ENCODE assay signal across 20 cellular contexts in genomic region chrX:153640045-153640686, GRCh38. TPM values are rescaled to one million over a fixed set of nuclear protein-coding genes. Genes with fewer than 3 reads are reported as not detected.
DNase-seq lines count a peak whose midpoint lies in the region; ATAC-seq and TF ChIP-seq lines count a peak whose summit lies in the region.
"Had no signal": no experiment of that assay in that cellular context is flagged by ENCODE, and none has a peak within 500 bp of the region (broad histone marks: within the 10 kb centered on the region; RNA-seq: fewer than 3 reads in every experiment).

No MANE protein-coding gene starts in this region.

- H3K4me3 Mint-ChIP-seq in activated CD4-positive, alpha-beta memory T cell treated with anti-CD3 and anti-CD28 coated beads, Interleukin-2, amount 10 ng/mL, durations not matched to agents 7 days and 5 days, result no peak overlapping the region
- H3K4me3 Mint-ChIP-seq: H9, HFFc6 had no signal

- no peaks in the 10 kb centered on the region for H3K9me3 Mint-ChIP-seq in activated CD4-positive, alpha-beta memory T cell treated with anti-CD3 and anti-CD28 coated beads, Interleukin-2, amount 10 ng/mL, durations not matched to agents 7 days and 5 days
- H3K9me3 Mint-ChIP-seq: HFFc6, IgD-negative memory B cell had no signal

- H3K14ac ChIP-seq in trophoblast cell (ENCODE audit: low read length), result no peak overlapping the region

- no peaks in the 10 kb centered on the region for H3K9me2 ChIP-seq in SK-N-SH
- H3K9me2 ChIP-seq in hepatocyte (replicated peaks; ENCODE audit: insufficient read depth), result no peaks in the 10 kb centered on the region

- no peaks in the 10 kb centered on the region for H3F3A ChIP-seq in SK-N-SH (replicated peaks; ENCODE audit: insufficient read depth)

- H2AFZ ChIP-seq in SK-N-SH (ENCODE audit: low read depth), result no peak overlapping the region
- no peak overlapping the region for H2AFZ ChIP-seq in hepatocyte
- no peak overlapping the region for H2AFZ ChIP-seq in trophoblast cell (ENCODE audit: insufficient read depth, low read length, poor library complexity)

- H3K27me3 ChIP-seq in SK-N-SH (ENCODE audit: insufficient read depth), result peaks cover 58% of the 10 kb centered on the region
- peaks cover 4% of the 10 kb centered on the region for H3K27me3 ChIP-seq in hepatocyte
- peaks cover 0 to 58% (median 41%) of the 10 kb centered on the region in 7 donors for H3K27me3 ChIP-seq in spleen (replicated peaks in 1 of 7)
- H3K27me3 ChIP-seq in trophoblast cell (ENCODE audit: insufficient read depth, low read length), result peaks cover 36% of the 10 kb centered on the region
- H3K27me3 ChIP-seq: SJCRH30 had no signal

- no peak for TF ChIP-seq EP300 in SK-N-SH (IDR thresholded peaks at IDR 0.05; ENCODE audit: borderline replicate concordance in 1 of 2, low read depth in 1 of 2, low read length in 1 of 2)

- H2BK5ac ChIP-seq in trophoblast cell (ENCODE audit: low read depth, low read length, poor library complexity), result no peak overlapping the region

- no peak overlapping the region for H3K23ac ChIP-seq in trophoblast cell (ENCODE audit: low read length)

- no peaks in the 10 kb centered on the region for H3K79me1 ChIP-seq in trophoblast cell (ENCODE audit: low read length)

- H3K79me2 ChIP-seq in SK-N-SH (ENCODE audit: insufficient read depth), result no peaks in the 10 kb centered on the region
- no peaks in the 10 kb centered on the region for H3K79me2 ChIP-seq in hepatocyte
- H3K79me2 ChIP-seq in trophoblast cell (ENCODE audit: control insufficient read depth, insufficient read depth, low read length, poor library complexity), result no peaks in the 10 kb centered on the region

- no peak overlapping the region for H2BK12ac ChIP-seq in trophoblast cell (ENCODE audit: low read length)

- H3K4me1 Mint-ChIP-seq in activated CD4-positive, alpha-beta memory T cell treated with anti-CD3 and anti-CD28 coated beads, Interleukin-2, amount 10 ng/mL, durations not matched to agents 7 days and 5 days, result peaks cover 9% of the 10 kb centered on the region

- no peak overlapping the region for H4K91ac ChIP-seq in trophoblast cell (ENCODE audit: low read depth, low read length)

- H3K4ac ChIP-seq in trophoblast cell (ENCODE audit: low read depth, low read length), result no peak overlapping the region

- H3K4me1 ChIP-seq in SK-N-SH (ENCODE audit: control insufficient read depth in 1 of 2, insufficient read depth in 2 of 2, low read depth in 1 of 2, low read length in 1 of 2) (peaks cover 0 to 22% of the 10 kb centered on the region in 2 experiments; a peak in 1 of 4 replicates), hepatocyte (ENCODE audit: insufficient read depth) (no peaks in the 10 kb centered on the region), spleen (peaks cover 4 to 34% (median 23%) of the 10 kb centered on the region in 6 donors), trophoblast cell (ENCODE audit: control insufficient read depth in 1 of 2, insufficient read depth in 2 of 2, low read length in 2 of 2) (peaks cover 2 to 3% of the 10 kb centered on the region in 2 experiments)
- H3K4me1 ChIP-seq: SJCRH30 had no signal

- peaks cover 26% of the 10 kb centered on the region for H3K27me3 Mint-ChIP-seq in activated CD4-positive, alpha-beta memory T cell treated with anti-CD3 and anti-CD28 coated beads, Interleukin-2, amount 10 ng/mL, durations not matched to agents 7 days and 5 days

- H3K36me3 ChIP-seq in SK-N-SH (replicated peaks in 1 of 2; ENCODE audit: control insufficient read depth in 1 of 2, insufficient read depth in 2 of 2, low read length in 1 of 2), result no peaks in the 10 kb centered on the region
- no peaks in the 10 kb centered on the region for H3K36me3 ChIP-seq in hepatocyte (replicated peaks; ENCODE audit: insufficient read depth, low read depth)
- H3K36me3 ChIP-seq in spleen, result no peaks in the 10 kb centered on the region
- no peaks in the 10 kb centered on the region for H3K36me3 ChIP-seq in trophoblast cell (ENCODE audit: control insufficient read depth in 1 of 2, insufficient read depth in 2 of 2, low read length in 2 of 2)
- H3K36me3 ChIP-seq: Peyer's patch, SJCRH30 had no signal

- H3K9ac ChIP-seq in SK-N-SH (no peak overlapping the region), trophoblast cell (ENCODE audit: low read length) (no peak overlapping the region)

- H4K8ac ChIP-seq in trophoblast cell (ENCODE audit: low read depth, low read length), result no peak overlapping the region

- H4K20me1 ChIP-seq in SK-N-SH (ENCODE audit: insufficient read depth) (no peaks in the 10 kb centered on the region), hepatocyte (ENCODE audit: insufficient read depth, poor library complexity, severe bottlenecking) (no peaks in the 10 kb centered on the region)

- H3K4me3 ChIP-seq in SK-N-SH (ENCODE audit: low read depth in 2 of 2, low read length in 1 of 2) (no peak overlapping the region), hepatocyte (no peak overlapping the region), spleen (no peak overlapping the region), trophoblast cell (ENCODE audit: low read depth, low read length) (no peak overlapping the region)
- H3K4me3 ChIP-seq: Peyer's patch, SJCRH30 had no signal

- no peak for TF ChIP-seq POLR2A in spleen (IDR thresholded peaks at IDR 0.05)

- H3K27ac Mint-ChIP-seq in activated CD4-positive, alpha-beta memory T cell treated with anti-CD3 and anti-CD28 coated beads, Interleukin-2, amount 10 ng/mL, durations not matched to agents 7 days and 5 days, result no peak overlapping the region
- H3K27ac Mint-ChIP-seq: CD14-positive monocyte, H9, HFFc6, IgD-negative memory B cell had no signal

- H3K9me3 ChIP-seq in SK-N-SH, result no peaks in the 10 kb centered on the region
- H3K9me3 ChIP-seq in hepatocyte (ENCODE audit: low read depth), result no peaks in the 10 kb centered on the region
- no peaks in the 10 kb centered on the region for H3K9me3 ChIP-seq in spleen
- H3K9me3 ChIP-seq in trophoblast cell (ENCODE audit: insufficient read depth, low read depth, low read length), result no peaks in the 10 kb centered on the region
- H3K9me3 ChIP-seq: Peyer's patch, SJCRH30 had no signal

- TF ChIP-seq RAD21 in SK-N-SH (IDR thresholded peaks at IDR 0.05; ENCODE audit: low read length), result no peak

- H3K4me2 ChIP-seq in SK-N-SH, result no peak overlapping the region
- no peak overlapping the region for H3K4me2 ChIP-seq in hepatocyte
- no peak overlapping the region for H3K4me2 ChIP-seq in trophoblast cell (ENCODE audit: low read length)

- H3K36me3 Mint-ChIP-seq in activated CD4-positive, alpha-beta memory T cell treated with anti-CD3 and anti-CD28 coated beads, Interleukin-2, amount 10 ng/mL, durations not matched to agents 7 days and 5 days (ENCODE audit: low read depth), result no peaks in the 10 kb centered on the region
- H3K36me3 Mint-ChIP-seq: IgD-negative memory B cell had no signal

- ATAC-seq in SK-N-SH treated with all-trans-retinoic acid at 6 μM for 48 hours, result no peak

- H3K18ac ChIP-seq in trophoblast cell (ENCODE audit: low read length), result no peak overlapping the region

- TF ChIP-seq CTCF in SK-N-SH (IDR thresholded peaks at IDR 0.05), result no peak
- TF ChIP-seq CTCF in GM10248 (IDR thresholded peaks at IDR 0.05; ENCODE audit: control extremely low read depth, extremely low read depth, low read depth, missing control alignments), result no peak
- TF ChIP-seq CTCF in hepatocyte (IDR thresholded peaks at IDR 0.05; ENCODE audit: poor library complexity), result no peak
- TF ChIP-seq CTCF in spleen (IDR thresholded peaks at IDR 0.05 in 8 of 11, conservative IDR thresholded peaks at IDR 0.05 in 3 of 11), result no peak

- POLR2A ChIA-PET in SK-N-SH (lab: Yijun Ruan, JAX) (no interaction called here), GM10248 (lab: Yijun Ruan, JAX) (no interaction called here)
- POLR2A ChIA-PET in activated CD4-positive, alpha-beta memory T cell treated with anti-CD3 and anti-CD28 coated beads, Interleukin-2, amount 10 ng/mL, durations not matched to agents 7 days and 5 days (lab: Charles Lee), result no interaction called here

- H2BK120ac ChIP-seq in trophoblast cell (ENCODE audit: insufficient read depth, low read length, poor library complexity), result no peak overlapping the region

- intact Hi-C loops in spleen (cut with DNase I; ENCODE audit: low total_unique reads), result no loop called here

- H3K27ac ChIP-seq in SK-N-SH (ENCODE audit: low read depth in 2 of 2, low read length in 1 of 2) (no peak overlapping the region), hepatocyte (no peak overlapping the region), spleen (no peak overlapping the region), trophoblast cell (ENCODE audit: low read depth, low read length) (no peak overlapping the region)
- H3K27ac ChIP-seq: Peyer's patch, SJCRH30 had no signal

- 48% methylated on average over 15 of the region's 23 CpGs for WGBS in SK-N-SH (ENCODE audit: low lambda C conversion rate)
- 85% methylated on average over 22 of the region's 23 CpGs for WGBS in hepatocyte (ENCODE audit: low lambda C conversion rate, missing lambda C conversion rate)
- WGBS in spleen, 5 donors, result 80 to 100% (median 85%) methylated on average over 5 to 23 of the region's 23 CpGs
- WGBS in trophoblast cell (ENCODE audit: extremely low coverage, insufficient coverage, insufficient read length), result no CpG with 5 or more reads among the region's 23 CpGs

- DNase-seq in SK-N-SH (peak; percentile 25), GM10248 (ENCODE audit: extremely low spot score) (peak; percentile 9), hepatocyte (ENCODE audit: low spot score) (peak; percentile 4), spleen (peak; percentile 57), trophoblast cell (no peak), pons (ENCODE audit: low spot score) (no peak)
- no peak for DNase-seq in activated CD4-positive, alpha-beta memory T cell treated with anti-CD3 and anti-CD28 coated beads, Interleukin-2, amount 10 ng/mL, durations not matched to agents 7 days and 5 days
- DNase-seq: 8988T, AML-193, DMS79, HFFc6, NCI-H1694, NCI-H2081 treated with DMSO at 0.1 percent for 48 hours, SJCRH30 had no signal

- no peak overlapping the region for H2AK5ac ChIP-seq in trophoblast cell (ENCODE audit: low read length)

- H4K12ac ChIP-seq in trophoblast cell (ENCODE audit: low read depth, low read length), result no peak overlapping the region

- CTCF ChIA-PET in SK-N-SH (lab: Yijun Ruan, JAX), result interaction anchor here (0.6 to 1.9 kb wide), 9 partner anchors 14 to 699 kb away, joined by 3 to 11 read pairs (median 4); no protein-coding TSS in a partner anchor
- CTCF ChIA-PET in GM10248 (lab: Yijun Ruan, JAX), result interaction anchor here (0.9 to 1.5 kb wide), 4 partner anchors 12 to 699 kb away, joined by 3 to 4 read pairs (median 3); no protein-coding TSS in a partner anchor
- CTCF ChIA-PET in activated CD4-positive, alpha-beta memory T cell treated with anti-CD3 and anti-CD28 coated beads, Interleukin-2, amount 10 ng/mL, durations not matched to agents 7 days and 5 days (lab: Charles Lee), result interaction anchor here (1.2 kb wide), 1 partner anchor 8 kb away, joined by 3 read pairs; no protein-coding TSS in a partner anchor

RNA-seq across cellular contexts. Expression of gene DUSP9, which starts 6.8 kb away (rescaled TPM):
- polyA plus RNA-seq in SK-N-SH (2012; rRNA removed) (0.05 and 0.08 TPM in 2 replicates), hepatocyte (48.2 and 75.5 TPM in 2 replicates), spleen (under 1 TPM in 1 of 3 donors, not detected in 2; 0.09 TPM)
- 0.04 and 0.07 TPM in 2 replicates for polyA plus RNA-seq in SK-N-SH (2012; cell fraction: cytosol; rRNA removed)
- 0.06 TPM in 1 of 2 replicates, not detected in the other for polyA plus RNA-seq in SK-N-SH (2012; cell fraction: nucleus; rRNA removed)
- total RNA-seq in hepatocyte (86.2 and 87.3 TPM in 2 replicates), spleen (under 1 TPM in 1 of 7 donors, not detected in 6; 0.17 TPM)
- total RNA-seq in activated CD4-positive, alpha-beta memory T cell treated with anti-CD3 and anti-CD28 coated beads, Interleukin-2, amount 10 ng/mL, durations not matched to agents 7 days and 5 days, result not detected
- polyA plus RNA-seq in trophoblast cell (2013), result 11.0 and 12.9 TPM in 2 replicates
- total RNA-seq: HFFc6, Peyer's patch had no signal
- polyA plus RNA-seq: CD14-positive monocyte, IgD-negative memory B cell had no signal

RNA-seq across cellular contexts. Expression of gene PNCK, which starts 33.4 kb away (rescaled TPM):
- polyA plus RNA-seq in SK-N-SH (2012; rRNA removed) (1.2 and 2.5 TPM in 2 replicates), hepatocyte (0.28 and 1.9 TPM in 2 replicates), spleen (under 1 TPM; 0.18 to 0.35 (median 0.22) TPM)
- 0.44 and 0.64 TPM in 2 replicates for polyA plus RNA-seq in SK-N-SH (2012; cell fraction: cytosol; rRNA removed)
- polyA plus RNA-seq in SK-N-SH (2012; cell fraction: nucleus; rRNA removed), result 12.7 and 15.1 TPM in 2 replicates
- total RNA-seq in hepatocyte (2.2 and 2.8 TPM in 2 replicates), spleen (1 to 10 TPM in 2 of 7 donors, under 1 TPM in 1, not detected in 4; 0.73 to 1.2 (median 1.0) TPM)
- under 1 TPM; 0.60 to 0.96 TPM for total RNA-seq in activated CD4-positive, alpha-beta memory T cell treated with anti-CD3 and anti-CD28 coated beads, Interleukin-2, amount 10 ng/mL, durations not matched to agents 7 days and 5 days
- polyA plus RNA-seq in trophoblast cell (2013), result 1.7 and 1.9 TPM in 2 replicates
- total RNA-seq: M059J, SJCRH30 had no signal
- polyA plus RNA-seq: CD14-positive monocyte, IgD-negative memory B cell had no signal

RNA-seq across cellular contexts. Expression of gene CCNQ, which starts 41.2 kb away (rescaled TPM):
- polyA plus RNA-seq in SK-N-SH (2012; rRNA removed), result 44.5 and 45.3 TPM in 2 replicates
- polyA plus RNA-seq in SK-N-SH (2012; cell fraction: cytosol; rRNA removed), result 29.3 and 41.5 TPM in 2 replicates
- polyA plus RNA-seq in SK-N-SH (2012; cell fraction: nucleus; rRNA removed), result 24.8 and 34.7 TPM in 2 replicates
- 21.6 and 28.3 TPM in 2 replicates for total RNA-seq in hepatocyte
- polyA plus RNA-seq in hepatocyte, result 26.7 and 31.3 TPM in 2 replicates
- 10 to 100 TPM; 17.5 to 32.0 (median 21.7) TPM for total RNA-seq in spleen
- polyA plus RNA-seq in spleen, result 10 to 100 TPM; 58.6 to 67.3 (median 59.6) TPM
- 10 to 100 TPM; 21.1 to 21.8 TPM for total RNA-seq in activated CD4-positive, alpha-beta memory T cell treated with anti-CD3 and anti-CD28 coated beads, Interleukin-2, amount 10 ng/mL, durations not matched to agents 7 days and 5 days
- 28.4 and 28.6 TPM in 2 replicates for polyA plus RNA-seq in trophoblast cell (2013)

RNA-seq across cellular contexts. Expression of gene SLC6A8, which starts 47.6 kb away (rescaled TPM):
- 22.3 and 30.8 TPM in 2 replicates for polyA plus RNA-seq in SK-N-SH (2012; rRNA removed)
- polyA plus RNA-seq in SK-N-SH (2012; cell fraction: cytosol; rRNA removed), result 14.8 and 24.2 TPM in 2 replicates
- polyA plus RNA-seq in SK-N-SH (2012; cell fraction: nucleus; rRNA removed), result 64.5 and 67.9 TPM in 2 replicates
- total RNA-seq in hepatocyte, result 19.5 and 28.4 TPM in 2 replicates
- 32.5 and 36.7 TPM in 2 replicates for polyA plus RNA-seq in hepatocyte
- total RNA-seq in spleen, result 10 to 100 TPM in 5 of 7 donors, 1 to 10 TPM in 2; 6.7 to 72.9 (median 14.7) TPM
- polyA plus RNA-seq in spleen, result 1 to 10 TPM; 3.2 to 5.3 (median 3.2) TPM
- 1 to 10 TPM; 2.9 to 3.0 TPM for total RNA-seq in activated CD4-positive, alpha-beta memory T cell treated with anti-CD3 and anti-CD28 coated beads, Interleukin-2, amount 10 ng/mL, durations not matched to agents 7 days and 5 days
- 39.7 and 43.0 TPM in 2 replicates for polyA plus RNA-seq in trophoblast cell (2013)

Comparison
In these comparisons a context has a peak if more than half of its experiments do, and no peak if none do; other contexts are left out.
1. DNase-seq: peak in SK-N-SH (single experiment), GM10248 (single experiment), hepatocyte (single experiment) and spleen (single experiment); none in activated CD4-positive, alpha-beta memory T cell treated with anti-CD3 and anti-CD28 coated beads, Interleukin-2, amount 10 ng/mL, durations not matched to agents 7 days and 5 days (single experiment), trophoblast cell (0 of 2) and pons (single experiment).
2. RNA of gene DUSP9, which starts 6.8 kb away (total RNA-seq): 86.2 to 87.3 TPM in hepatocyte; 0.17 TPM in spleen and not detected in activated CD4-positive, alpha-beta memory T cell treated with anti-CD3 and anti-CD28 coated beads, Interleukin-2, amount 10 ng/mL, durations not matched to agents 7 days and 5 days; every median in the first group is over 10 times any median in the second.